ENCODE assay signal across 17 cellular contexts in genomic region chr6:148867851-148868250, GRCh38.
DNase-seq lines count a peak whose midpoint lies in the region; ATAC-seq and TF ChIP-seq lines count a peak whose summit lies in the region.
"Had no signal": no experiment of that assay in that cellular context is flagged by ENCODE, and none has a peak within 500 bp of the region (broad histone marks: within the 10 kb centered on the region; RNA-seq: fewer than 3 reads in every experiment).

No MANE protein-coding gene starts in this region.

- CTCF ChIA-PET in SK-N-SH (lab: Yijun Ruan, JAX), result no interaction called here

- no peak overlapping the region for H3K4me3 ChIP-seq in SK-N-SH (ENCODE audit: low read depth in 2 of 2, low read length in 1 of 2)

- H3K9ac ChIP-seq in SK-N-SH, result peak overlapping the region; percentile 10; the same call in 1 of the 2 replicates

- no peaks in the 10 kb centered on the region for H3K27me3 Mint-ChIP-seq in memory B cell
- H3K27me3 Mint-ChIP-seq: activated naive CD8-positive, alpha-beta T cell treated with anti-CD3 and anti-CD28 coated beads, Interleukin-2, amount 10 ng/mL, durations not matched to agents 7 days and 5 days; CD4-positive, alpha-beta T cell; T-helper 17 cell had no signal

- H3K9me3 Mint-ChIP-seq in memory B cell, result no peaks in the 10 kb centered on the region
- H3K9me3 Mint-ChIP-seq: CD4-positive, alpha-beta T cell had no signal

- TF ChIP-seq EP300 in SK-N-SH (IDR thresholded peaks at IDR 0.05; ENCODE audit: borderline replicate concordance in 1 of 2, low read depth in 1 of 2, low read length in 1 of 2), result no peak

- H3K4me2 ChIP-seq in SK-N-SH, result peak overlapping the region; percentile 34; the same call in 1 of the 2 replicates

- H3K79me2 ChIP-seq in SK-N-SH (ENCODE audit: insufficient read depth), result no peaks in the 10 kb centered on the region

- H3F3A ChIP-seq in SK-N-SH (replicated peaks; ENCODE audit: insufficient read depth), result peaks cover 27% of the 10 kb centered on the region

- peak overlapping the region in 1 of 2 experiments; percentile 84; a peak in 2 of 4 replicates for H3K27ac ChIP-seq in SK-N-SH (ENCODE audit: low read depth in 2 of 2, low read length in 1 of 2)

- peaks cover 62% of the 10 kb centered on the region for H3K4me1 Mint-ChIP-seq in memory B cell
- H3K4me1 Mint-ChIP-seq: activated naive CD8-positive, alpha-beta T cell treated with anti-CD3 and anti-CD28 coated beads, Interleukin-2, amount 10 ng/mL, durations not matched to agents 7 days and 5 days had no signal

- H3K27me3 ChIP-seq in SK-N-SH (ENCODE audit: insufficient read depth), result no peaks in the 10 kb centered on the region

- TF ChIP-seq RAD21 in SK-N-SH (IDR thresholded peaks at IDR 0.05; ENCODE audit: low read length), result no peak

- H2AFZ ChIP-seq in SK-N-SH (ENCODE audit: low read depth), result peak overlapping the region; percentile 13; the same call in 1 of the 2 replicates

- no peaks in the 10 kb centered on the region for H3K36me3 ChIP-seq in SK-N-SH (replicated peaks in 1 of 2; ENCODE audit: control insufficient read depth in 1 of 2, insufficient read depth in 2 of 2, low read length in 1 of 2)

- no peaks in the 10 kb centered on the region for H4K20me1 ChIP-seq in SK-N-SH (ENCODE audit: insufficient read depth)

- H3K4me3 Mint-ChIP-seq in memory B cell, result peak overlapping the region; percentile 7
- H3K4me3 Mint-ChIP-seq: activated naive CD8-positive, alpha-beta T cell treated with anti-CD3 and anti-CD28 coated beads, Interleukin-2, amount 10 ng/mL, durations not matched to agents 7 days and 5 days; CD4-positive, alpha-beta T cell; T-helper 17 cell had no signal

- H3K9me2 ChIP-seq in SK-N-SH, result no peaks in the 10 kb centered on the region

- H3K27ac Mint-ChIP-seq in memory B cell, result peak overlapping the region; percentile 91
- H3K27ac Mint-ChIP-seq: activated naive CD8-positive, alpha-beta T cell treated with anti-CD3 and anti-CD28 coated beads, Interleukin-2, amount 10 ng/mL, durations not matched to agents 7 days and 5 days; CD4-positive, alpha-beta T cell had no signal

- ATAC-seq in memory B cell (ENCODE audit: low read depth) (no peak), HG03025 (IDR thresholded peaks at IDR 0.05; ENCODE audit: low FRiP score, unreplicated experiment) (no peak)
- ATAC-seq: Panc1, T-helper 17 cell had no signal

- POLR2A ChIA-PET in SK-N-SH (lab: Yijun Ruan, JAX), result no interaction called here

- H3K36me3 Mint-ChIP-seq in memory B cell, result peaks cover 4% of the 10 kb centered on the region
- H3K36me3 Mint-ChIP-seq: activated naive CD8-positive, alpha-beta T cell treated with anti-CD3 and anti-CD28 coated beads, Interleukin-2, amount 10 ng/mL, durations not matched to agents 7 days and 5 days had no signal

- no peaks in the 10 kb centered on the region for H3K9me3 ChIP-seq in SK-N-SH

- peak; percentile 37 for DNase-seq in AG08395 (ENCODE audit: low spot score)
- DNase-seq in ELR (ENCODE audit: low read depth), result peak; percentile 80
- DNase-seq in SK-N-SH, result no peak
- no peak for DNase-seq in memory B cell (ENCODE audit: low spot score in 2 of 2)
- no peak for DNase-seq in anterior cingulate cortex (lab: John Stamatoyannopoulos, UW)
- DNase-seq in NCI-H1436 (lab: John Stamatoyannopoulos, UW), result no peak
- DNase-seq: activated naive CD8-positive, alpha-beta T cell treated with anti-CD3 and anti-CD28 coated beads, Interleukin-2, amount 10 ng/mL, durations not matched to agents 7 days and 5 days; CD4-positive, alpha-beta T cell; erythroblast; NCI-H1417; NCI-H446 treated with DMSO at 0.1 percent for 48 hours; retina; stimulated activated CD4-positive, alpha-beta T cell treated with anti-CD3 and anti-CD28 coated beads, Interleukin-4, amount 100 ng/mL, for 4 hours; stimulated activated naive CD4-positive, alpha-beta T cell treated with Interleukin-2 at 50 U/mL for 16 hours; T-helper 17 cell had no signal

- H3K4me1 ChIP-seq in SK-N-SH (ENCODE audit: control insufficient read depth in 1 of 2, insufficient read depth in 2 of 2, low read depth in 1 of 2, low read length in 1 of 2), result peaks cover 0 to 4% of the 10 kb centered on the region in 2 experiments; a peak in 1 of 4 replicates

- TF ChIP-seq CTCF in SK-N-SH (IDR thresholded peaks at IDR 0.05), result no peak

TF ChIP-seq in SK-N-SH, 30 proteins besides CTCF, POLR2A, EP300 and RAD21:
- TF ChIP-seq RFX5 (IDR thresholded peaks at IDR 0.05; ENCODE audit: low read length) (no peak), GABPA (IDR thresholded peaks at IDR 0.05; ENCODE audit: low read depth) (no peak), FOXM1 (IDR thresholded peaks at IDR 0.05; ENCODE audit: low read depth) (no peak), PBX3 (IDR thresholded peaks at IDR 0.05) (no peak), RCOR1 (IDR thresholded peaks at IDR 0.05; ENCODE audit: low read length) (no peak)

Comparison
In these comparisons a context has a peak if more than half of its experiments do, and no peak if none do; other contexts are left out.
1. DNase-seq: peak in AG08395 (single experiment) and ELR (single experiment); none in SK-N-SH (single experiment), memory B cell (0 of 2), anterior cingulate cortex (0 of 58) and NCI-H1436 (single experiment).